In the genomic region with DNA sequence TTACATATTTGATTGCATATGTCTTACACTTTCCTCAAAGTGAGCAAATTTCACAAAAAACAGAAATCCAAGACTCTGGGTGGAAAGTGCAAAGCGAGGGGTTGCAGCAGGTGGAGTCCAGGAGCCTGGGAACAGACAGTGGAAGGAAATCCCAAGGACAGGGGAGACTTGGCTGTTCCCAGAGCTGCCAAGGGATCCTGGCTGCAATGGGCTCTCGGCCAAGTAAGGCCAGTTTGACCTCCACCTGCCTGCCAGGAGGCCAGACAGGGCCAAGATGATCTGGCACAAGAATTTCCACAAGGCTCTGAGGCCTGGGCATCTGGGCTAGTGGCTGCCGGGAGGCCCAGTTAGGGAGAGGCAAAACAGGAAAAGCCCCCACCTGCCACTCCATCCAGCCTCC, we compare ENCODE assay signal across 15 cellular contexts. TPM values are rescaled to one million over a fixed set of nuclear protein-coding genes. Genes with fewer than 3 reads are reported as not detected.
DNase-seq lines count a peak whose midpoint lies in the region; ATAC-seq and TF ChIP-seq lines count a peak whose summit lies in the region.
"Had no signal": no experiment of that assay in that cellular context is flagged by ENCODE, and none has a peak within 500 bp of the region (broad histone marks: within the 10 kb centered on the region; RNA-seq: fewer than 3 reads in every experiment).

No MANE protein-coding gene starts in this region.

- no peak overlapping the region for H4K8ac ChIP-seq in trophoblast cell (ENCODE audit: low read depth, low read length)

- H3K4me3 ChIP-seq in testis (no peak overlapping the region), trophoblast cell (ENCODE audit: low read depth, low read length) (no peak overlapping the region)
- H3K4me3 ChIP-seq: coronary artery, GM12878, SJCRH30 had no signal

- no peak overlapping the region for H2BK5ac ChIP-seq in trophoblast cell (ENCODE audit: low read depth, low read length, poor library complexity)

- whole genome bisulfite sequencing in testis, 2 donors, result 53 to 66% methylated on average over 2 to 3 of the region's 3 CpGs
- no CpG with 5 or more reads among the region's 3 CpGs for WGBS in trophoblast cell (ENCODE audit: extremely low coverage, insufficient coverage, insufficient read length)

- H2BK120ac ChIP-seq in trophoblast cell (ENCODE audit: insufficient read depth, low read length, poor library complexity), result no peak overlapping the region

- no peak overlapping the region for H2AK5ac ChIP-seq in trophoblast cell (ENCODE audit: low read length)

- no peak overlapping the region for H4K12ac ChIP-seq in trophoblast cell (ENCODE audit: low read depth, low read length)

- no peak overlapping the region for H3K9ac ChIP-seq in trophoblast cell (ENCODE audit: low read length)

- H2AFZ ChIP-seq in trophoblast cell (ENCODE audit: insufficient read depth, low read length, poor library complexity), result no peak overlapping the region

- H3K14ac ChIP-seq in trophoblast cell (ENCODE audit: low read length), result no peak overlapping the region

- H3K4ac ChIP-seq in trophoblast cell (ENCODE audit: low read depth, low read length), result no peak overlapping the region

- H3K79me1 ChIP-seq in trophoblast cell (ENCODE audit: low read length), result peaks cover 3% of the 10 kb centered on the region

- H3K4me1 ChIP-seq in testis (peaks cover 44% of the 10 kb centered on the region), trophoblast cell (ENCODE audit: control insufficient read depth in 1 of 2, insufficient read depth in 2 of 2, low read length in 2 of 2) (peaks cover 3 to 4% of the 10 kb centered on the region in 2 experiments)
- H3K4me1 ChIP-seq: SJCRH30 had no signal

- H2BK12ac ChIP-seq in trophoblast cell (ENCODE audit: low read length), result no peak overlapping the region

- no peak overlapping the region for H3K23ac ChIP-seq in trophoblast cell (ENCODE audit: low read length)

- H3K27ac ChIP-seq in cingulate gyrus (ENCODE audit: low read depth, low read length), result peak overlapping the region; percentile 85
- peak overlapping the region; percentile 41 to 65 for H3K27ac ChIP-seq in testis
- no peak overlapping the region for H3K27ac ChIP-seq in trophoblast cell (ENCODE audit: low read depth, low read length)
- H3K27ac ChIP-seq: SJCRH30 had no signal

- DNase-seq in M059J (ENCODE audit: low read depth) (peak; percentile 15), left lobe of liver (ENCODE audit: low spot score) (peak; percentile 82), testis (peak; percentile 48), trophoblast cell (no peak), NCI-H1930 (lab: John Stamatoyannopoulos, UW) (no peak), GM20000 (ENCODE audit: low spot score) (no peak)
- DNase-seq: activated CD4-positive, CD25-positive, alpha-beta regulatory T cell treated with anti-CD3 and anti-CD28 coated beads, Interleukin-2, amount 50 U/mL, for 72 hours; activated effector memory CD4-positive, alpha-beta T cell treated with anti-CD3 and anti-CD28 coated beads, Interleukin-2, amount 50 U/mL, for 16 hours; erythroblast; NCI-H187; stimulated activated naive CD4-positive, alpha-beta T cell treated with Interleukin-2 at 50 U/mL for 16 hours had no signal

- TF ChIP-seq CTCF in testis (IDR thresholded peaks at IDR 0.05), result no peak
- no peak for TF ChIP-seq CTCF in GM20000 (IDR thresholded peaks at IDR 0.05; ENCODE audit: extremely low read depth, missing control alignments)

- no peak overlapping the region for H3K4me2 ChIP-seq in trophoblast cell (ENCODE audit: low read length)

- no peak overlapping the region for H4K91ac ChIP-seq in trophoblast cell (ENCODE audit: low read depth, low read length)

- H3K79me2 ChIP-seq in trophoblast cell (ENCODE audit: control insufficient read depth, insufficient read depth, low read length, poor library complexity), result no peaks in the 10 kb centered on the region

- intact Hi-C loops in testis (cut with DNase I; ENCODE audit: low total_unique reads), result no loop called here

- peak; percentile 78 for ATAC-seq in left lobe of liver
- ATAC-seq: GM12878 had no signal

- H3K36me3 ChIP-seq in testis (ENCODE audit: low read depth, missing control alignments) (no peaks in the 10 kb centered on the region), trophoblast cell (ENCODE audit: control insufficient read depth in 1 of 2, insufficient read depth in 2 of 2, low read length in 2 of 2) (no peaks in the 10 kb centered on the region)
- H3K36me3 ChIP-seq: SJCRH30 had no signal

- no peak for TF ChIP-seq POLR2A in testis (IDR thresholded peaks at IDR 0.05)

- H3K9me3 ChIP-seq in testis (no peaks in the 10 kb centered on the region), trophoblast cell (ENCODE audit: insufficient read depth, low read depth, low read length) (no peaks in the 10 kb centered on the region)
- H3K9me3 ChIP-seq: SJCRH30 had no signal

- no peak overlapping the region for H3K18ac ChIP-seq in trophoblast cell (ENCODE audit: low read length)

- H3K27me3 ChIP-seq in testis (no peaks in the 10 kb centered on the region), trophoblast cell (ENCODE audit: insufficient read depth, low read length) (no peaks in the 10 kb centered on the region)
- H3K27me3 ChIP-seq: SJCRH30 had no signal

RNA-seq across cellular contexts. Expression of a gene that starts 16.6 kb away (rescaled TPM):
- total RNA-seq in M059J (2014; rRNA removed; shearing (Covaris generic)), result 35.6 and 38.0 TPM in 2 replicates
- total RNA-seq in left lobe of liver, result 170 TPM
- 10 to 100 TPM; 46.9 to 73.6 TPM for total RNA-seq in testis
- polyA plus RNA-seq in testis (ENCODE audit: insufficient read depth, low read depth, low replicate concordance), result 116 TPM
- polyA plus RNA-seq in trophoblast cell (2013), result 102 and 105 TPM in 2 replicates

Comparison
In these comparisons a context has a peak if more than half of its experiments do, and no peak if none do; other contexts are left out.
1. DNase-seq: peak in M059J (single experiment), left lobe of liver (single experiment) and testis (single experiment); none in trophoblast cell (0 of 2), NCI-H1930 (0 of 2) and GM20000 (single experiment).